ENCODE assay signal across 8 cellular contexts in the genomic region with DNA sequence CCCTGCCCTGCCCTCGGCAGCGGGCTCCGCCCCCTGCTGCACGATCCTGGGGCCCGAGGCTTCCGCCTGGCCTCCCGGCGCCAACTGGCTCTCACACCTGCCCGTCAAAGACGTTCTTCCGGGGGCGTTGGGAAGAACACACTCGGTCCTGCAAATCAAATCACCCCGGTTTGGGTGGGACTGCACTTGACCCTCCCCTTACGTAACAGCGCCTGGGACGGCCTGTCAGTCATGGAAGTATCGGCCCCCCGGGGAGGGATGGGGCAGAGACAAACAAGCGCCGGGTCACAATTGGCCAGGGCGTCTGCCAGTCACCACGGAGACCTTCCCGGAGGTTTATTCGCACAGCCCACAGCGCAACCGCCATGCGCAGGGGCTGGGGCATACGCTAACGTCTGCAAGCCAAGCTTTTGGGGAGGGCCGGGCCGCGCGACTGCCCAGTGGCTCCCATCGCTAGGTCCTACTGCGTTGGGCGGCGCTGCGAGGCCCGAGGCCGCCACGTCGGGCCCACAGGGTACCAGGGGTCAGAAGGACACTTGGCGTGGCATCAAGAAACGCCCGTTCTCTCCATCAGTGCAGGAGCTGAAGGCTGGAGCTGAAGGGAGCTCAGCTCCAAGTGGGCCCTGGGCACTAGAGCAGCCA. TPM values are rescaled to one million over a fixed set of nuclear protein-coding genes. Genes with fewer than 3 reads are reported as not detected.
A peak's percentile ranks its signal among the peaks of the same experiment; 100 is the strongest.
DNase-seq lines count a peak whose midpoint lies in the region; ATAC-seq and TF ChIP-seq lines count a peak whose summit lies in the region.

No MANE protein-coding gene starts in this region.

- H3K36me3 Mint-ChIP-seq in activated naive CD8-positive, alpha-beta T cell treated with anti-CD3 and anti-CD28 coated beads, Interleukin-2, amount 10 ng/mL, durations not matched to agents 7 days and 5 days, result peaks cover 15% of the 10 kb centered on the region
- H3K36me3 Mint-ChIP-seq in glutamatergic neuron (ENCODE audit: unreplicated experiment), result no peaks in the 10 kb centered on the region

- H3K4me1 ChIP-seq in osteoblast (ENCODE audit: insufficient read depth, low read length) (peaks cover 28% of the 10 kb centered on the region), thoracic aorta (ENCODE audit: control insufficient read depth in 1 of 2, low read depth in 2 of 2) (peaks cover 12 to 36% of the 10 kb centered on the region in 2 donors)

- TF ChIP-seq CTCF in GM12864 (IDR thresholded peaks at IDR 0.05; ENCODE audit: low read depth, low read length, missing control alignments), result no peak
- no peak for TF ChIP-seq CTCF in glutamatergic neuron (IDR thresholded peaks at IDR 0.05; ENCODE audit: partially characterized antibody, unreplicated experiment)
- no peak for TF ChIP-seq CTCF in osteoblast (IDR thresholded peaks at IDR 0.05; ENCODE audit: extremely low read depth, low read depth, low read length)
- no peak for TF ChIP-seq CTCF in thoracic aorta (IDR thresholded peaks at IDR 0.05)

- no peaks in the 10 kb centered on the region for H3K9me3 Mint-ChIP-seq in activated naive CD8-positive, alpha-beta T cell treated with anti-CD3 and anti-CD28 coated beads, Interleukin-2, amount 10 ng/mL, durations not matched to agents 7 days and 5 days
- peaks cover 10% of the 10 kb centered on the region for H3K9me3 Mint-ChIP-seq in glutamatergic neuron (ENCODE audit: unreplicated experiment)

- no peaks in the 10 kb centered on the region for H3K27me3 Mint-ChIP-seq in activated naive CD8-positive, alpha-beta T cell treated with anti-CD3 and anti-CD28 coated beads, Interleukin-2, amount 10 ng/mL, durations not matched to agents 7 days and 5 days
- peaks cover 12% of the 10 kb centered on the region for H3K27me3 Mint-ChIP-seq in glutamatergic neuron (ENCODE audit: unreplicated experiment)

- ATAC-seq in HG02678 (IDR thresholded peaks at IDR 0.05; ENCODE audit: unreplicated experiment) (peak; percentile 94), thoracic aorta (ENCODE audit: insufficient number of reproducible peaks, low FRiP score, low read depth) (peak; percentile 96)
- peak; percentile 91 for ATAC-seq in activated naive CD8-positive, alpha-beta T cell treated with anti-CD3 and anti-CD28 coated beads, Interleukin-2, amount 10 ng/mL, durations not matched to agents 7 days and 5 days (ENCODE audit: low read depth)

- H3K9me3 ChIP-seq in osteoblast (ENCODE audit: low read depth, low read length), result no peaks in the 10 kb centered on the region
- H3K9me3 ChIP-seq in thoracic aorta, result no peaks in the 10 kb centered on the region

- H3K79me2 ChIP-seq in osteoblast (ENCODE audit: insufficient read depth, low read length), result peaks cover 17% of the 10 kb centered on the region

- peaks cover 7% of the 10 kb centered on the region for H3K36me3 ChIP-seq in osteoblast (ENCODE audit: insufficient read depth, low read length)
- H3K36me3 ChIP-seq in thoracic aorta, result no peaks in the 10 kb centered on the region

- peak overlapping the region; percentile 91 for H3K4me3 ChIP-seq in GM12864 (ENCODE audit: low read depth, low read length)
- H3K4me3 ChIP-seq in osteoblast (ENCODE audit: insufficient read depth, low read length), result peak overlapping the region; percentile 84
- peak overlapping the region; percentile 90 for H3K4me3 ChIP-seq in thoracic aorta

- DNase-seq in GM12864 (ENCODE audit: low read depth), result peak; percentile 100
- DNase-seq in NCI-H1105 treated with DMSO at 0.1 percent for 48 hours (lab: John Stamatoyannopoulos, UW), result peak; percentile 100
- peak; percentile 100 for DNase-seq in SKM-1 treated with dmso at 0.1 percent for 144 hours (lab: John Stamatoyannopoulos, UW; ENCODE audit: unreplicated experiment)
- DNase-seq in activated naive CD8-positive, alpha-beta T cell treated with anti-CD3 and anti-CD28 coated beads, Interleukin-2, amount 10 ng/mL, durations not matched to agents 7 days and 5 days, result peak; percentile 97
- DNase-seq in glutamatergic neuron, result peak; percentile 100
- peak; percentile 99 for DNase-seq in osteoblast (ENCODE audit: insufficient read length, low spot score, missing footprints)
- DNase-seq in thoracic aorta (ENCODE audit: low spot score), result peak; percentile 100

- H3K27ac ChIP-seq in osteoblast (ENCODE audit: low read depth, low read length) (peak overlapping the region; percentile 98), thoracic aorta (peak overlapping the region; percentile 96 to 97)

- no peaks in the 10 kb centered on the region for H3K27me3 ChIP-seq in osteoblast (ENCODE audit: insufficient read depth, low read length)
- H3K27me3 ChIP-seq in thoracic aorta (replicated peaks; ENCODE audit: insufficient read depth), result no peaks in the 10 kb centered on the region

- H3K4me2 ChIP-seq in osteoblast (ENCODE audit: insufficient read depth, low read length), result peak overlapping the region; percentile 91

- H2AFZ ChIP-seq in osteoblast (ENCODE audit: low read length), result peak overlapping the region; percentile 87

- peaks cover 42% of the 10 kb centered on the region for H3K4me1 Mint-ChIP-seq in activated naive CD8-positive, alpha-beta T cell treated with anti-CD3 and anti-CD28 coated beads, Interleukin-2, amount 10 ng/mL, durations not matched to agents 7 days and 5 days
- peaks cover 22% of the 10 kb centered on the region for H3K4me1 Mint-ChIP-seq in glutamatergic neuron (ENCODE audit: low read depth, unreplicated experiment)

- H3K4me3 Mint-ChIP-seq in activated naive CD8-positive, alpha-beta T cell treated with anti-CD3 and anti-CD28 coated beads, Interleukin-2, amount 10 ng/mL, durations not matched to agents 7 days and 5 days, result peak overlapping the region; percentile 88
- peak overlapping the region; percentile 96 for H3K4me3 Mint-ChIP-seq in glutamatergic neuron (ENCODE audit: unreplicated experiment)

- H3K27ac Mint-ChIP-seq in activated naive CD8-positive, alpha-beta T cell treated with anti-CD3 and anti-CD28 coated beads, Interleukin-2, amount 10 ng/mL, durations not matched to agents 7 days and 5 days, result peak overlapping the region; percentile 93
- peak overlapping the region; percentile 99 for H3K27ac Mint-ChIP-seq in glutamatergic neuron (ENCODE audit: unreplicated experiment)

- POLR2A ChIA-PET in activated naive CD8-positive, alpha-beta T cell treated with anti-CD3 and anti-CD28 coated beads, Interleukin-2, amount 10 ng/mL, durations not matched to agents 7 days and 5 days (lab: Charles Lee), result interaction anchor here (1.0 to 5.1 kb wide), 11 partner anchors 15 to 201 kb away, joined by 3 to 66 read pairs (median 4); a partner anchor contains a TSS

- H4K20me1 ChIP-seq in osteoblast (ENCODE audit: insufficient read depth, low read length), result peaks cover 6% of the 10 kb centered on the region

RNA-seq across cellular contexts. Expression of a gene that starts 0.4 kb away (rescaled TPM):
- total RNA-seq in activated naive CD8-positive, alpha-beta T cell treated with anti-CD3 and anti-CD28 coated beads, Interleukin-2, amount 10 ng/mL, durations not matched to agents 7 days and 5 days, result 10 to 100 TPM; 60.9 to 66.6 TPM
- total RNA-seq in glutamatergic neuron (ENCODE audit: unreplicated experiment) (30.0 TPM), osteoblast (25.0 and 25.6 TPM in 2 replicates), thoracic aorta (10 to 100 TPM; 47.0 to 59.5 TPM)

Comparison
In these comparisons a context has a peak if more than half of its experiments do, and no peak if none do; other contexts are left out.
1. Peak in every context shown above with its lines: DNase-seq, ATAC-seq, H3K4me3 ChIP-seq and H3K27ac ChIP-seq.